ENCODE assay signal across 1 cellular context in the genomic region with DNA sequence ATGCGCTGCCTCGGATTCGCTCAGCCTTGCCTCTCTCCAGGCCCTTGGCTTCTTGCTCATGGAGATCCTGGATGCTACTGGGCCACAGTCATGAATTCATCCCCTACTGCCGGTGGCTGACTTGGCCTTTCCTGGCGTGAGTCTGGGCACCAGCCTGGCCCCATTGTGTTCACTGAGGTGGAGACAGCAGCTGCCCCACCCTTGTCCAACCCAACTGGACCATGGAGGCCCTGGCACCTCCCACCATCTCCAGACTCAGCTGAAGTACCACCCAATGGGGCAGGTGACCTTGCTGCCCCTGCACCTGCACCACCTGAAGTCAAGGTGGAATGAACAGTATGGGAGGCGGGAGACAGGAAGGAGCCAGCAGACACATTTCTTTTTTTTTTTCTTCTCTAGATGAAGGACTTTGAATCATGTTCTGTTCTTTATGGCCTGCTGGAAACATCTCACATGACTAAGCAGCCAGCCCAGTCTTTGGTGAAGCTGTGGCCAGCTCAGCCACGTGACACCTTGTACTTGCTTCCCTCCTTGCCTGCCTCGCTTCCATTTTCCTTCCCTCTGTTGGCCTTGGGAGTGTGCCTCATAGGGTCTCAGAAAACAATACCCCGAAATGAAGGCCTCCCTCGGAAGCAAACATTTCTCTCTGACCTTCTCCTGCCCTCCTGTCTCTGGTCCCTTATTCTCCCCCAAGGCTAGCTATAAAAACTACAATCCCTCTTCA.
TF ChIP-seq lines count a peak whose summit lies in the region.

No MANE protein-coding gene starts in this region.

TF ChIP-seq in K562, 482 proteins besides CTCF, POLR2A, EP300 and RAD21 (continued from another document and continues in another):
- TF ChIP-seq, protein P1, sequence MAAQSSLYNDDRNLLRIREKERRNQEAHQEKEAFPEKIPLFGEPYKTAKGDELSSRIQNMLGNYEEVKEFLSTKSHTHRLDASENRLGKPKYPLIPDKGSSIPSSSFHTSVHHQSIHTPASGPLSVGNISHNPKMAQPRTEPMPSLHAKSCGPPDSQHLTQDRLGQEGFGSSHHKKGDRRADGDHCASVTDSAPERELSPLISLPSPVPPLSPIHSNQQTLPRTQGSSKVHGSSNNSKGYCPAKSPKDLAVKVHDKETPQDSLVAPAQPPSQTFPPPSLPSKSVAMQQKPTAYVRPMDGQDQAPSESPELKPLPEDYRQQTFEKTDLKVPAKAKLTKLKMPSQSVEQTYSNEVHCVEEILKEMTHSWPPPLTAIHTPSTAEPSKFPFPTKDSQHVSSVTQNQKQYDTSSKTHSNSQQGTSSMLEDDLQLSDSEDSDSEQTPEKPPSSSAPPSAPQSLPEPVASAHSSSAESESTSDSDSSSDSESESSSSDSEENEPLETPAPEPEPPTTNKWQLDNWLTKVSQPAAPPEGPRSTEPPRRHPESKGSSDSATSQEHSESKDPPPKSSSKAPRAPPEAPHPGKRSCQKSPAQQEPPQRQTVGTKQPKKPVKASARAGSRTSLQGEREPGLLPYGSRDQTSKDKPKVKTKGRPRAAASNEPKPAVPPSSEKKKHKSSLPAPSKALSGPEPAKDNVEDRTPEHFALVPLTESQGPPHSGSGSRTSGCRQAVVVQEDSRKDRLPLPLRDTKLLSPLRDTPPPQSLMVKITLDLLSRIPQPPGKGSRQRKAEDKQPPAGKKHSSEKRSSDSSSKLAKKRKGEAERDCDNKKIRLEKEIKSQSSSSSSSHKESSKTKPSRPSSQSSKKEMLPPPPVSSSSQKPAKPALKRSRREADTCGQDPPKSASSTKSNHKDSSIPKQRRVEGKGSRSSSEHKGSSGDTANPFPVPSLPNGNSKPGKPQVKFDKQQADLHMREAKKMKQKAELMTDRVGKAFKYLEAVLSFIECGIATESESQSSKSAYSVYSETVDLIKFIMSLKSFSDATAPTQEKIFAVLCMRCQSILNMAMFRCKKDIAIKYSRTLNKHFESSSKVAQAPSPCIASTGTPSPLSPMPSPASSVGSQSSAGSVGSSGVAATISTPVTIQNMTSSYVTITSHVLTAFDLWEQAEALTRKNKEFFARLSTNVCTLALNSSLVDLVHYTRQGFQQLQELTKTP (IDR thresholded peaks at IDR 0.05; ENCODE audit: low read depth in 1 of 2, partially characterized antibody in 2 of 2): no peak
- TF ChIP-seq ZNF324 (CRISPR knock-in tag; IDR thresholded peaks at IDR 0.05) (peak; percentile 56; the same call in 1 of the 2 replicates), JUND (IDR thresholded peaks at IDR 0.05; ENCODE audit: borderline replicate concordance, low read depth, low read length) (no peak), JUND (tag; IDR thresholded peaks at IDR 0.05; ENCODE audit: borderline replicate concordance, low read depth, low read length) (peak; percentile 69; the same call in 2 of the 3 replicates), ZNF76 (CRISPR knock-in tag; IDR thresholded peaks at IDR 0.05; ENCODE audit: borderline replicate concordance) (peak; percentile 84), XRCC3 (IDR thresholded peaks at IDR 0.05) (no peak), SRSF7 (optimal IDR thresholded peaks at IDR 0.05; ENCODE audit: low read depth, low read length) (no peak), CHCHD3 (CRISPR knock-in tag; IDR thresholded peaks at IDR 0.05) (no peak), HDAC3 (IDR thresholded peaks at IDR 0.05; ENCODE audit: borderline replicate concordance, partially characterized antibody) (no peak), CBX8 (IDR thresholded peaks at IDR 0.05; ENCODE audit: borderline replicate concordance, extremely low read depth, low read depth, low read length, poor library complexity, severe bottlenecking) (no peak), ARID1B (IDR thresholded peaks at IDR 0.05) (no peak), STAT5A (IDR thresholded peaks at IDR 0.05; ENCODE audit: borderline replicate concordance, low read length) (no peak), HMG20A (CRISPR knock-in tag; conservative IDR thresholded peaks at IDR 0.05) (no peak), TSC22D4 (tag; IDR thresholded peaks at IDR 0.05) (no peak), NR2C2 (CRISPR knock-in tag; IDR thresholded peaks at IDR 0.05) (no peak), NR2C2 (tag; IDR thresholded peaks at IDR 0.05) (peak; percentile 73), RFX5 (IDR thresholded peaks at IDR 0.05; ENCODE audit: low read depth, low read length) (no peak), ZNF316 (IDR thresholded peaks at IDR 0.05) (peak; percentile 38; the same call in 1 of the 2 replicates), BHLHE40 (IDR thresholded peaks at IDR 0.05; ENCODE audit: low read length) (peak; percentile 73), MAFF (IDR thresholded peaks at IDR 0.05; ENCODE audit: low read length) (no peak), ETV5 (CRISPR knock-in tag; IDR thresholded peaks at IDR 0.05; ENCODE audit: low read depth) (no peak), KLF1 (tag; IDR thresholded peaks at IDR 0.05) (no peak), ZNF507 (tag; conservative IDR thresholded peaks at IDR 0.05) (no peak), KAT2B (IDR thresholded peaks at IDR 0.05; ENCODE audit: low read depth, low read length) (no peak), ELF1 (tag; IDR thresholded peaks at IDR 0.05) (no peak), ZNF551 (CRISPR knock-in tag; IDR thresholded peaks at IDR 0.05) (no peak), KDM4B (IDR thresholded peaks at IDR 0.05; ENCODE audit: borderline replicate concordance in 2 of 2, low read depth in 1 of 2) (no peak), TAL1 (IDR thresholded peaks at IDR 0.05) (no peak), MXI1 (IDR thresholded peaks at IDR 0.05; ENCODE audit: low read depth, low read length) (no peak), GATAD2B (IDR thresholded peaks at IDR 0.05; ENCODE audit: borderline replicate concordance) (no peak), ARNT (IDR thresholded peaks at IDR 0.05) (no peak), CBX2 (IDR thresholded peaks at IDR 0.05; ENCODE audit: insufficient read depth, low read length, poor library complexity, severe bottlenecking) (no peak), FIP1L1 (IDR thresholded peaks at IDR 0.05; ENCODE audit: low read depth, low read length, poor library complexity, severe bottlenecking) (no peak), HLTF (IDR thresholded peaks at IDR 0.05) (no peak), TCFL5 (CRISPR knock-in tag; conservative IDR thresholded peaks at IDR 0.05) (peak; percentile 80), SUPT5H (IDR thresholded peaks at IDR 0.05) (no peak), ZNF707 (CRISPR knock-in tag; conservative IDR thresholded peaks at IDR 0.05) (no peak; the same call in 1 of the 2 replicates), MTF1 (CRISPR knock-in tag; IDR thresholded peaks at IDR 0.05; ENCODE audit: borderline replicate concordance) (no peak)
- TF ChIP-seq, protein P2, sequence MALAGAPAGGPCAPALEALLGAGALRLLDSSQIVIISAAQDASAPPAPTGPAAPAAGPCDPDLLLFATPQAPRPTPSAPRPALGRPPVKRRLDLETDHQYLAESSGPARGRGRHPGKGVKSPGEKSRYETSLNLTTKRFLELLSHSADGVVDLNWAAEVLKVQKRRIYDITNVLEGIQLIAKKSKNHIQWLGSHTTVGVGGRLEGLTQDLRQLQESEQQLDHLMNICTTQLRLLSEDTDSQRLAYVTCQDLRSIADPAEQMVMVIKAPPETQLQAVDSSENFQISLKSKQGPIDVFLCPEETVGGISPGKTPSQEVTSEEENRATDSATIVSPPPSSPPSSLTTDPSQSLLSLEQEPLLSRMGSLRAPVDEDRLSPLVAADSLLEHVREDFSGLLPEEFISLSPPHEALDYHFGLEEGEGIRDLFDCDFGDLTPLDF (CRISPR knock-in tag; IDR thresholded peaks at IDR 0.05): no peak
- TF ChIP-seq, protein P3, sequence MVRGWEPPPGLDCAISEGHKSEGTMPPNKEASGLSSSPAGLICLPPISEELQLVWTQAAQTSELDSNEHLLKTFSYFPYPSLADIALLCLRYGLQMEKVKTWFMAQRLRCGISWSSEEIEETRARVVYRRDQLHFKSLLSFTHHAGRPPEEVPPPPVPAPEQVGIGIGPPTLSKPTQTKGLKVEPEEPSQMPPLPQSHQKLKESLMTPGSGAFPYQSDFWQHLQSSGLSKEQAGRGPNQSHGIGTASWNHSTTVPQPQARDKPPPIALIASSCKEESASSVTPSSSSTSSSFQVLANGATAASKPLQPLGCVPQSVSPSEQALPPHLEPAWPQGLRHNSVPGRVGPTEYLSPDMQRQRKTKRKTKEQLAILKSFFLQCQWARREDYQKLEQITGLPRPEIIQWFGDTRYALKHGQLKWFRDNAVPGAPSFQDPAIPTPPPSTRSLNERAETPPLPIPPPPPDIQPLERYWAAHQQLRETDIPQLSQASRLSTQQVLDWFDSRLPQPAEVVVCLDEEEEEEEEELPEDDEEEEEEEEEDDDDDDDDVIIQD (CRISPR knock-in tag; IDR thresholded peaks at IDR 0.05): no peak
- TF ChIP-seq, protein P4, sequence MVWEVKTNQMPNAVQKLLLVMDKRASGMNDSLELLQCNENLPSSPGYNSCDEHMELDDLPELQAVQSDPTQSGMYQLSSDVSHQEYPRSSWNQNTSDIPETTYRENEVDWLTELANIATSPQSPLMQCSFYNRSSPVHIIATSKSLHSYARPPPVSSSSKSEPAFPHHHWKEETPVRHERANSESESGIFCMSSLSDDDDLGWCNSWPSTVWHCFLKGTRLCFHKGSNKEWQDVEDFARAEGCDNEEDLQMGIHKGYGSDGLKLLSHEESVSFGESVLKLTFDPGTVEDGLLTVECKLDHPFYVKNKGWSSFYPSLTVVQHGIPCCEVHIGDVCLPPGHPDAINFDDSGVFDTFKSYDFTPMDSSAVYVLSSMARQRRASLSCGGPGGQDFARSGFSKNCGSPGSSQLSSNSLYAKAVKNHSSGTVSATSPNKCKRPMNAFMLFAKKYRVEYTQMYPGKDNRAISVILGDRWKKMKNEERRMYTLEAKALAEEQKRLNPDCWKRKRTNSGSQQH (CRISPR knock-in tag; IDR thresholded peaks at IDR 0.05): peak; percentile 71
- TF ChIP-seq, protein P5, sequence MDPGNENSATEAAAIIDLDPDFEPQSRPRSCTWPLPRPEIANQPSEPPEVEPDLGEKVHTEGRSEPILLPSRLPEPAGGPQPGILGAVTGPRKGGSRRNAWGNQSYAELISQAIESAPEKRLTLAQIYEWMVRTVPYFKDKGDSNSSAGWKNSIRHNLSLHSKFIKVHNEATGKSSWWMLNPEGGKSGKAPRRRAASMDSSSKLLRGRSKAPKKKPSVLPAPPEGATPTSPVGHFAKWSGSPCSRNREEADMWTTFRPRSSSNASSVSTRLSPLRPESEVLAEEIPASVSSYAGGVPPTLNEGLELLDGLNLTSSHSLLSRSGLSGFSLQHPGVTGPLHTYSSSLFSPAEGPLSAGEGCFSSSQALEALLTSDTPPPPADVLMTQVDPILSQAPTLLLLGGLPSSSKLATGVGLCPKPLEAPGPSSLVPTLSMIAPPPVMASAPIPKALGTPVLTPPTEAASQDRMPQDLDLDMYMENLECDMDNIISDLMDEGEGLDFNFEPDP (CRISPR knock-in tag; IDR thresholded peaks at IDR 0.05): peak; percentile 53; the same call in 1 of the 2 replicates
- TF ChIP-seq, protein P6, sequence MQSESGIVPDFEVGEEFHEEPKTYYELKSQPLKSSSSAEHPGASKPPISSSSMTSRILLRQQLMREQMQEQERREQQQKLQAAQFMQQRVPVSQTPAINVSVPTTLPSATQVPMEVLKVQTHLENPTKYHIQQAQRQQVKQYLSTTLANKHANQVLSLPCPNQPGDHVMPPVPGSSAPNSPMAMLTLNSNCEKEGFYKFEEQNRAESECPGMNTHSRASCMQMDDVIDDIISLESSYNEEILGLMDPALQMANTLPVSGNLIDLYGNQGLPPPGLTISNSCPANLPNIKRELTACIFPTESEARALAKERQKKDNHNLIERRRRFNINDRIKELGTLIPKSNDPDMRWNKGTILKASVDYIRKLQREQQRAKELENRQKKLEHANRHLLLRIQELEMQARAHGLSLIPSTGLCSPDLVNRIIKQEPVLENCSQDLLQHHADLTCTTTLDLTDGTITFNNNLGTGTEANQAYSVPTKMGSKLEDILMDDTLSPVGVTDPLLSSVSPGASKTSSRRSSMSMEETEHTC (IDR thresholded peaks at IDR 0.05): no peak
- TF ChIP-seq, protein P7, sequence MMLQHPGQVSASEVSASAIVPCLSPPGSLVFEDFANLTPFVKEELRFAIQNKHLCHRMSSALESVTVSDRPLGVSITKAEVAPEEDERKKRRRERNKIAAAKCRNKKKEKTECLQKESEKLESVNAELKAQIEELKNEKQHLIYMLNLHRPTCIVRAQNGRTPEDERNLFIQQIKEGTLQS (IDR thresholded peaks at IDR 0.05): no peak
- TF ChIP-seq, protein P7 (CRISPR knock-in tag; conservative IDR thresholded peaks at IDR 0.05): no peak
- TF ChIP-seq, protein P8, sequence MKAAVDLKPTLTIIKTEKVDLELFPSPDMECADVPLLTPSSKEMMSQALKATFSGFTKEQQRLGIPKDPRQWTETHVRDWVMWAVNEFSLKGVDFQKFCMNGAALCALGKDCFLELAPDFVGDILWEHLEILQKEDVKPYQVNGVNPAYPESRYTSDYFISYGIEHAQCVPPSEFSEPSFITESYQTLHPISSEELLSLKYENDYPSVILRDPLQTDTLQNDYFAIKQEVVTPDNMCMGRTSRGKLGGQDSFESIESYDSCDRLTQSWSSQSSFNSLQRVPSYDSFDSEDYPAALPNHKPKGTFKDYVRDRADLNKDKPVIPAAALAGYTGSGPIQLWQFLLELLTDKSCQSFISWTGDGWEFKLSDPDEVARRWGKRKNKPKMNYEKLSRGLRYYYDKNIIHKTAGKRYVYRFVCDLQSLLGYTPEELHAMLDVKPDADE (conservative IDR thresholded peaks at IDR 0.05; ENCODE audit: control insufficient read depth, low read depth, low read length): no peak
- TF ChIP-seq, protein P9, sequence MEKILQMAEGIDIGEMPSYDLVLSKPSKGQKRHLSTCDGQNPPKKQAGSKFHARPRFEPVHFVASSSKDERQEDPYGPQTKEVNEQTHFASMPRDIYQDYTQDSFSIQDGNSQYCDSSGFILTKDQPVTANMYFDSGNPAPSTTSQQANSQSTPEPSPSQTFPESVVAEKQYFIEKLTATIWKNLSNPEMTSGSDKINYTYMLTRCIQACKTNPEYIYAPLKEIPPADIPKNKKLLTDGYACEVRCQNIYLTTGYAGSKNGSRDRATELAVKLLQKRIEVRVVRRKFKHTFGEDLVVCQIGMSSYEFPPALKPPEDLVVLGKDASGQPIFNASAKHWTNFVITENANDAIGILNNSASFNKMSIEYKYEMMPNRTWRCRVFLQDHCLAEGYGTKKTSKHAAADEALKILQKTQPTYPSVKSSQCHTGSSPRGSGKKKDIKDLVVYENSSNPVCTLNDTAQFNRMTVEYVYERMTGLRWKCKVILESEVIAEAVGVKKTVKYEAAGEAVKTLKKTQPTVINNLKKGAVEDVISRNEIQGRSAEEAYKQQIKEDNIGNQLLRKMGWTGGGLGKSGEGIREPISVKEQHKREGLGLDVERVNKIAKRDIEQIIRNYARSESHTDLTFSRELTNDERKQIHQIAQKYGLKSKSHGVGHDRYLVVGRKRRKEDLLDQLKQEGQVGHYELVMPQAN (IDR thresholded peaks at IDR 0.05; ENCODE audit: borderline replicate concordance): no peak
- TF ChIP-seq, protein P10, sequence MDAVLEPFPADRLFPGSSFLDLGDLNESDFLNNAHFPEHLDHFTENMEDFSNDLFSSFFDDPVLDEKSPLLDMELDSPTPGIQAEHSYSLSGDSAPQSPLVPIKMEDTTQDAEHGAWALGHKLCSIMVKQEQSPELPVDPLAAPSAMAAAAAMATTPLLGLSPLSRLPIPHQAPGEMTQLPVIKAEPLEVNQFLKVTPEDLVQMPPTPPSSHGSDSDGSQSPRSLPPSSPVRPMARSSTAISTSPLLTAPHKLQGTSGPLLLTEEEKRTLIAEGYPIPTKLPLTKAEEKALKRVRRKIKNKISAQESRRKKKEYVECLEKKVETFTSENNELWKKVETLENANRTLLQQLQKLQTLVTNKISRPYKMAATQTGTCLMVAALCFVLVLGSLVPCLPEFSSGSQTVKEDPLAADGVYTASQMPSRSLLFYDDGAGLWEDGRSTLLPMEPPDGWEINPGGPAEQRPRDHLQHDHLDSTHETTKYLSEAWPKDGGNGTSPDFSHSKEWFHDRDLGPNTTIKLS (IDR thresholded peaks at IDR 0.05; ENCODE audit: borderline replicate concordance, low read depth): no peak
